In the genomic region with DNA sequence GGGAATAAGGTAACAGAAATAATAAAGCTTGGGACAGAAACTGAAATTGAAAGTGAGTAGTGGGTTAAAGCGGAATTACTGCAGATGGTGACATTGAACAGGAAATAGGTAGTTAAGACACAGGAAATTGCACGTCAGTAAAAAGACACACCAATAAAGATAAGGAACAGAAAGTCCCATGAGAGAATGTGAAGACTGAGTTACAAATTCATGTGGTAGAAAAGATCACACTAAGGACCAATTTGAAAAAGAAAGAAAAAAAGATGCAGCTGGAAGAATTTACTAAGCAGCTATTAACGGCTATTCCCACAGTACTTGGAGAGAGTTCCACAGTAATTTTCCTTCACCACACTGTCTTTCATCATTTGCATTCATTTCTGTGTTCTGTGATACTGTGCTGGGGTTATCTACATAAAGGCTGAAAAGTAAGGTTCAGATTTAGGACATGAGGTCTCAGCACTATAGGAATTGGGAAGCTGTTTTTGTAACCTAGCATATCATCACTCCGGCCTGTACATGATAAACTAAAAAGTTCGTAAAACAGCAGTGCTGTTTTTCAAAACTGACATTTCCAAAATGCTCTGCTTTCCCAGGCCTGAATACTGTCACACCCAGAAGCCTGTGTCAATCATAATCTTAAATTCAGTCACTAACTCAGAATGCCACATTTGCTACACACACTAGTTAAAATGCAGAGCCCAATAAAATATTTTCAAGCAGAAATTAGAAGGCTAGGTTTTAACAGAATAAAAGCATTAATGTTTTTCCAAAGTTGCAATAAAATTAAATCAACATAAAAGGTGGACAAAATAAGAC, we compare ENCODE assay signal across 8 cellular contexts. TPM values are rescaled to one million over a fixed set of nuclear protein-coding genes. Genes with fewer than 3 reads are reported as not detected.
A peak's percentile ranks its signal among the peaks of the same experiment; 100 is the strongest.
DNase-seq lines count a peak whose midpoint lies in the region; ATAC-seq and TF ChIP-seq lines count a peak whose summit lies in the region.

No MANE protein-coding gene starts in this region.

- H3K27me3 Mint-ChIP-seq in CD8-positive, alpha-beta T cell (ENCODE audit: low read depth), result no peaks in the 10 kb centered on the region
- no peaks in the 10 kb centered on the region for H3K27me3 Mint-ChIP-seq in activated CD8-positive, alpha-beta T cell treated with anti-CD3 and anti-CD28 coated beads for 36 hours
- no peaks in the 10 kb centered on the region for H3K27me3 Mint-ChIP-seq in Calu3 (ENCODE audit: unreplicated experiment)

- intact Hi-C loops in CD8-positive, alpha-beta T cell (cut with DNase I, micrococcal nuclease), result loop anchor here (1.0 to 10.0 kb wide), 6 partner anchors 43 to 1837 kb away; a partner anchor contains a TSS
- intact Hi-C loops in activated CD8-positive, alpha-beta T cell treated with anti-CD3 and anti-CD28 coated beads for 36 hours (cut with micrococcal nuclease), result loop anchor here (5.0 kb wide), 1 partner anchor 71 kb away; no protein-coding TSS in a partner anchor
- intact Hi-C loops in left lung (cut with DNase I), result no loop called here
- intact Hi-C loops in Calu3 (cut with micrococcal nuclease; ENCODE audit: unreplicated experiment), result no loop called here

- H3K9me3 ChIP-seq in CD8-positive, alpha-beta T cell (ENCODE audit: low read length), result no peaks in the 10 kb centered on the region
- H3K9me3 ChIP-seq in left lung, result no peaks in the 10 kb centered on the region

- H3K27ac Mint-ChIP-seq in CD8-positive, alpha-beta T cell, result peak overlapping the region; percentile 88
- H3K27ac Mint-ChIP-seq in activated CD8-positive, alpha-beta T cell treated with anti-CD3 and anti-CD28 coated beads for 36 hours, result peak overlapping the region; percentile 99
- H3K27ac Mint-ChIP-seq in Calu3 (ENCODE audit: unreplicated experiment), result no peak overlapping the region

- POLR2A ChIA-PET in CD8-positive, alpha-beta T cell (lab: Charles Lee), result interaction anchor here (1.2 to 2.0 kb wide), 3 partner anchors 19 to 82 kb away, joined by 4 to 8 read pairs (median 5); no protein-coding TSS in a partner anchor
- POLR2A ChIA-PET in activated CD8-positive, alpha-beta T cell treated with anti-CD3 and anti-CD28 coated beads for 36 hours (lab: Charles Lee), result interaction anchor here (0.6 to 1.4 kb wide), 4 partner anchors 12 to 29 kb away, joined by 3 to 6 read pairs (median 3); no protein-coding TSS in a partner anchor

- peaks cover 28% of the 10 kb centered on the region for H3K36me3 Mint-ChIP-seq in CD8-positive, alpha-beta T cell
- H3K36me3 Mint-ChIP-seq in activated CD8-positive, alpha-beta T cell treated with anti-CD3 and anti-CD28 coated beads for 36 hours (ENCODE audit: low read depth), result peaks cover 43% of the 10 kb centered on the region
- peaks cover 5% of the 10 kb centered on the region for H3K36me3 Mint-ChIP-seq in Calu3 (ENCODE audit: insufficient read depth, unreplicated experiment)

- peak; percentile 97 for ATAC-seq in CD8-positive, alpha-beta T cell
- peak; percentile 84 for ATAC-seq in GM19455 (IDR thresholded peaks at IDR 0.05; ENCODE audit: unreplicated experiment)
- peak; percentile 82 for ATAC-seq in HG03442 (IDR thresholded peaks at IDR 0.05; ENCODE audit: unreplicated experiment)
- peak; percentile 97 for ATAC-seq in activated CD8-positive, alpha-beta T cell treated with anti-CD3 and anti-CD28 coated beads for 36 hours
- ATAC-seq in left lung, result peak; percentile 57

- H3K9me3 Mint-ChIP-seq in CD8-positive, alpha-beta T cell, result no peaks in the 10 kb centered on the region
- peaks cover 1% of the 10 kb centered on the region for H3K9me3 Mint-ChIP-seq in activated CD8-positive, alpha-beta T cell treated with anti-CD3 and anti-CD28 coated beads for 36 hours
- H3K9me3 Mint-ChIP-seq in Calu3 (ENCODE audit: low read depth, unreplicated experiment), result no peaks in the 10 kb centered on the region

- peak overlapping the region; percentile 55 for H3K4me3 ChIP-seq in CD8-positive, alpha-beta T cell (ENCODE audit: low read depth, low read length)
- H3K4me3 ChIP-seq in left lung, result peak overlapping the region in 1 of 2 donors; percentile 35
- H3K4me3 ChIP-seq in H7 (ENCODE audit: insufficient read depth, low read depth, low read length), result no peak overlapping the region

- H3K4me1 ChIP-seq in CD8-positive, alpha-beta T cell (ENCODE audit: insufficient read depth, low read length), result peaks cover 15% of the 10 kb centered on the region
- peaks cover 0 to 19% of the 10 kb centered on the region in 2 donors for H3K4me1 ChIP-seq in left lung

- no peaks in the 10 kb centered on the region for H3K36me3 ChIP-seq in CD8-positive, alpha-beta T cell (ENCODE audit: insufficient read depth, low read length)
- no peaks in the 10 kb centered on the region for H3K36me3 ChIP-seq in left lung
- H3K36me3 ChIP-seq in H7 (replicated peaks; ENCODE audit: control insufficient read depth, insufficient read depth, low read length), result peaks cover 1% of the 10 kb centered on the region; the same call in 1 of the 2 replicates

- no TSS peak for BruUV-seq in Calu3 (replicated peaks; lab: Mats Ljungman, UMichigan)

- CTCF ChIA-PET in CD8-positive, alpha-beta T cell (lab: Charles Lee), result interaction anchor here (1.0 kb wide), 1 partner anchor 14 kb away, joined by 3 read pairs; no protein-coding TSS in a partner anchor
- CTCF ChIA-PET in activated CD8-positive, alpha-beta T cell treated with anti-CD3 and anti-CD28 coated beads for 36 hours (lab: Charles Lee), result interaction anchor here (0.7 to 1.6 kb wide), 3 partner anchors 11 to 73 kb away, joined by 4 to 5 read pairs (median 4); no protein-coding TSS in a partner anchor
- CTCF ChIA-PET in Calu3 (lab: Charles Lee), result no interaction called here

- no peaks in the 10 kb centered on the region for H3K27me3 ChIP-seq in CD8-positive, alpha-beta T cell (ENCODE audit: insufficient read depth, low read length)
- no peaks in the 10 kb centered on the region for H3K27me3 ChIP-seq in left lung
- H3K27me3 ChIP-seq in H7 (ENCODE audit: control insufficient read depth, insufficient read depth, low read length), result no peaks in the 10 kb centered on the region

- DNase-seq in CD8-positive, alpha-beta T cell, result no peak
- DNase-seq in activated CD8-positive, alpha-beta T cell treated with anti-CD3 and anti-CD28 coated beads for 36 hours, result no peak
- DNase-seq in left lung (no peak), NCI-H2029 treated with DMSO at 0.1 percent for 48 hours (lab: John Stamatoyannopoulos, UW) (no peak), Calu3 (no peak), H7 (no peak)

- TF ChIP-seq CTCF in CD8-positive, alpha-beta T cell (IDR thresholded peaks at IDR 0.05), result no peak
- TF ChIP-seq CTCF in activated CD8-positive, alpha-beta T cell treated with anti-CD3 and anti-CD28 coated beads for 36 hours (IDR thresholded peaks at IDR 0.05), result no peak
- TF ChIP-seq CTCF in left lung (IDR thresholded peaks at IDR 0.05) (no peak), Calu3 (IDR thresholded peaks at IDR 0.05; ENCODE audit: unreplicated experiment) (no peak)

- H3K4me3 Mint-ChIP-seq in CD8-positive, alpha-beta T cell, result peak overlapping the region; percentile 89
- H3K4me3 Mint-ChIP-seq in activated CD8-positive, alpha-beta T cell treated with anti-CD3 and anti-CD28 coated beads for 36 hours, result peak overlapping the region; percentile 69
- no peak overlapping the region for H3K4me3 Mint-ChIP-seq in Calu3 (ENCODE audit: low read depth, unreplicated experiment)

- peaks cover 27% of the 10 kb centered on the region for H3K4me1 Mint-ChIP-seq in CD8-positive, alpha-beta T cell (ENCODE audit: low read depth)
- H3K4me1 Mint-ChIP-seq in activated CD8-positive, alpha-beta T cell treated with anti-CD3 and anti-CD28 coated beads for 36 hours (ENCODE audit: low read depth), result peaks cover 20% of the 10 kb centered on the region
- no peaks in the 10 kb centered on the region for H3K4me1 Mint-ChIP-seq in Calu3 (ENCODE audit: low read depth, unreplicated experiment)

- peak overlapping the region; percentile 51 for H3K27ac ChIP-seq in CD8-positive, alpha-beta T cell (ENCODE audit: low read depth, low read length)
- H3K27ac ChIP-seq in left lung, result peak overlapping the region; percentile 55 to 91

RNA-seq across cellular contexts. Expression of a gene that starts 42.9 kb away (rescaled TPM):
- 10 to 100 TPM; 11.1 to 11.6 TPM for total RNA-seq in CD8-positive, alpha-beta T cell
- 10 to 100 TPM; 14.8 to 21.7 TPM for total RNA-seq in activated CD8-positive, alpha-beta T cell treated with anti-CD3 and anti-CD28 coated beads for 36 hours
- 10 to 100 TPM; 13.4 to 18.2 TPM for total RNA-seq in left lung
- total RNA-seq in Calu3 (2022), result 10.7 and 14.4 TPM in 2 replicates
- total RNA-seq in H7 (2014; rRNA removed; shearing (Covaris generic)), result 22.2 and 24.1 TPM in 2 replicates

Comparison
In these comparisons a context has a peak if more than half of its experiments do, and no peak if none do; other contexts are left out.
1. intact Hi-C loops: an anchor here in CD8-positive, alpha-beta T cell (1.0 to 10.0 kb wide) and activated CD8-positive, alpha-beta T cell treated with anti-CD3 and anti-CD28 coated beads for 36 hours (5.0 kb wide); none called in left lung and Calu3.